In genomic region chr13:46636451-46636850, GRCh38 we compare ENCODE assay signal across 1 cellular context.
TF ChIP-seq lines count a peak whose summit lies in the region.

No MANE protein-coding gene starts in this region.

TF ChIP-seq in WTC11, 78 proteins besides CTCF, POLR2A, EP300 and RAD21 (continued from another document):
- no peak for TF ChIP-seq ATF2 (CRISPR knock-in tag; IDR thresholded peaks at IDR 0.05; ENCODE audit: borderline replicate concordance, low read depth)
- TF ChIP-seq FOXJ3 (CRISPR knock-in tag; IDR thresholded peaks at IDR 0.05; ENCODE audit: borderline replicate concordance) = no peak
- TF ChIP-seq MYBL2 (CRISPR knock-in tag; IDR thresholded peaks at IDR 0.05) = no peak
- TF ChIP-seq FOXP4 (CRISPR knock-in tag; IDR thresholded peaks at IDR 0.05) = no peak
